Comparison of ENCODE assay signal across 24 cellular contexts in the genomic region with DNA sequence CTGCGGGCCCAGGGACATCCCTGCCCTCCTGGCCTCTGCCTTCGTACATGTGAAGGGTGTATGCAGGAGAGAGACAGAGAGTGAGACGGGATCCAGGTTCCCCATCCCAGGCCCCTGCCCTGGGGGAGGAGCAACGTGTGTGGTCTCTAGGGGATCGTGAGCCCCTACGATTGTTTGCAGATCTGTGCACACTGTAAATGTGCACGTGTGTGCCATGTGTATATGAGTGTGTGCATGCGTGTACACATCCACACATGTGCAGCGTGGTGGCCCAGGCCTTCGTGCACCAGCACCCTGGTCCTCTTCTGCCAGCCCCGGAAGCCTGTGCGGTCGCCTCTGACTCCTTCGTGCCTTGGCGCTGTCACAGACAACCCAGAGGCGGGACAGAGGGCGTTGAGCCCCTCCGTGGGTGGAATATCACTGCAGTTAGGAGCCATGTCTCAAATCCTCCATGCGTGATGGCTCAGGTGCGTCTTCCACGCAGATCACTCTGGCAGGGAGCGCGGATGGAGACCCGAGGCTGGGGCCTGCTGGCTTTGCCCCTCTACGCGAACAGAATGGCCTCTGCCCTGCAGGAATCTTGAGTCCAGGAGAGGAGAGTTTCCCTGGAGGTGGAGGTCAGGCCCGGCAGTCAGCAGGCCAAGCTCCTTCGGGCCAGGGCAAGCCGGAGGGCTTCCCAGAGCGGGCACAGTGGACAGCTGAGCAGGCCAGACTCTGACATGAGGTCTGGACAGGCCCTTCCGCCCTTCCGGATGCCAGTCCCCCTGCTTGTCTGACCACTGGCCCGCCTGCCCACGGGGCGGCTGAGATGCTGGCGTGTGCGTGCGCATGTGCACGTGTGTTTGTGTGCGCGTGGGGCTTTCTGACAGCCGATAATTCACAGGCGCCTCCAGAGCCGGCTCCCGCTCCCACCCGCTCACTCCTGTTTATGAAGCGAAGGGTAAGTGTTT.
DNase-seq lines count a peak whose midpoint lies in the region; ATAC-seq and TF ChIP-seq lines count a peak whose summit lies in the region.
"Had no signal": no experiment of that assay in that cellular context is flagged by ENCODE, and none has a peak within 500 bp of the region (broad histone marks: within the 10 kb centered on the region; RNA-seq: fewer than 3 reads in every experiment).

No MANE protein-coding gene starts in this region.

- H3K4me3 ChIP-seq in left ventricle myocardium inferior (no peak overlapping the region), neural progenitor cell (no peak overlapping the region)

- ATAC-seq in Right ventricle myocardium superior (ENCODE audit: poor library complexity): no peak
- ATAC-seq in T-helper 17 cell: no peak

- H3K27me3 ChIP-seq in left ventricle myocardium inferior (ENCODE audit: low read depth) (peaks cover 84% of the 10 kb centered on the region), neural progenitor cell (no peaks in the 10 kb centered on the region)

- H3K4me2 ChIP-seq in neural progenitor cell: no peak overlapping the region
- H3K4me2 ChIP-seq: KMS-11 had no signal

- H3K27me3 Mint-ChIP-seq in glutamatergic neuron (ENCODE audit: unreplicated experiment) (peaks cover 4% of the 10 kb centered on the region), neural progenitor cell (ENCODE audit: insufficient read depth, low read depth) (peaks cover 4% of the 10 kb centered on the region), T-helper 17 cell (peaks cover 30% of the 10 kb centered on the region)

- H3F3A ChIP-seq in neural progenitor cell (ENCODE audit: low read depth): no peaks in the 10 kb centered on the region

- DNase-seq in Right ventricle myocardium superior: peak; percentile 19
- no peak for DNase-seq in left ventricle myocardium inferior
- no peak for DNase-seq in glutamatergic neuron
- DNase-seq in neural progenitor cell (ENCODE audit: low spot score): no peak
- no peak for DNase-seq in head of caudate nucleus
- no peak for DNase-seq in T-helper 17 cell
- no peak for DNase-seq in amygdala (lab: John Stamatoyannopoulos, UW)
- no peak for DNase-seq in mesenteric fat pad (ENCODE audit: low spot score)
- DNase-seq: ACHN; BE2C; CD4-positive, alpha-beta T cell; DMS53; GOT3; NCI-H1048; NCI-H1694; NCI-H2029 treated with DMSO at 0.1 percent for 48 hours; NCI-H446 treated with DMSO at 0.1 percent for 48 hours; NCI-H526; NCI-H82; RPMI8226; SHP77 had no signal

- no peak for TF ChIP-seq CTCF in left ventricle myocardium inferior (IDR thresholded peaks at IDR 0.05; ENCODE audit: borderline replicate concordance)
- no peak for TF ChIP-seq CTCF in glutamatergic neuron (IDR thresholded peaks at IDR 0.05; ENCODE audit: partially characterized antibody, unreplicated experiment)
- TF ChIP-seq CTCF in neural progenitor cell (IDR thresholded peaks at IDR 0.05): no peak

- no peak overlapping the region for H2AFZ ChIP-seq in neural progenitor cell (replicated peaks)

- H3K4me1 ChIP-seq in left ventricle myocardium inferior (no peaks in the 10 kb centered on the region), neural progenitor cell (no peaks in the 10 kb centered on the region)
- H3K4me1 ChIP-seq: BE2C had no signal

- H3K9me3 ChIP-seq in left ventricle myocardium inferior (replicated peaks) (peaks cover under 1% of the 10 kb centered on the region), neural progenitor cell (ENCODE audit: low read depth) (no peaks in the 10 kb centered on the region), T-helper 17 cell (ENCODE audit: control insufficient read depth, low read length, poor library complexity, severe bottlenecking) (no peaks in the 10 kb centered on the region)
- H3K9me3 ChIP-seq: BE2C had no signal

- H3K79me2 ChIP-seq in neural progenitor cell (ENCODE audit: low read depth): no peaks in the 10 kb centered on the region

- H3K4me1 Mint-ChIP-seq in glutamatergic neuron (ENCODE audit: low read depth, unreplicated experiment) (peaks cover 10% of the 10 kb centered on the region), neural progenitor cell (peaks cover 6% of the 10 kb centered on the region), T-helper 17 cell (no peaks in the 10 kb centered on the region)
- H3K4me1 Mint-ChIP-seq: IgD-negative memory B cell had no signal

- H3K9ac ChIP-seq in neural progenitor cell: no peak overlapping the region
- H3K9ac ChIP-seq: KMS-11 had no signal

- no peaks in the 10 kb centered on the region for H3K36me3 Mint-ChIP-seq in glutamatergic neuron (ENCODE audit: unreplicated experiment)
- no peaks in the 10 kb centered on the region for H3K36me3 Mint-ChIP-seq in neural progenitor cell
- no peaks in the 10 kb centered on the region for H3K36me3 Mint-ChIP-seq in T-helper 17 cell (ENCODE audit: low read depth)
- H3K36me3 Mint-ChIP-seq: IgD-negative memory B cell had no signal

- H3K27ac Mint-ChIP-seq in glutamatergic neuron (ENCODE audit: unreplicated experiment): no peak overlapping the region
- H3K27ac Mint-ChIP-seq in neural progenitor cell: peak overlapping the region; percentile 46
- H3K27ac Mint-ChIP-seq in T-helper 17 cell: no peak overlapping the region
- H3K27ac Mint-ChIP-seq: CD4-positive, alpha-beta T cell; IgD-negative memory B cell had no signal

- H3K9me3 Mint-ChIP-seq in glutamatergic neuron (ENCODE audit: unreplicated experiment) (peaks cover 5% of the 10 kb centered on the region), neural progenitor cell (peaks cover 2% of the 10 kb centered on the region)
- H3K9me3 Mint-ChIP-seq: CD4-positive, alpha-beta T cell had no signal

- H3K36me3 ChIP-seq in left ventricle myocardium inferior (no peaks in the 10 kb centered on the region), neural progenitor cell (no peaks in the 10 kb centered on the region)
- H3K36me3 ChIP-seq: BE2C had no signal

- H3K4me3 Mint-ChIP-seq in glutamatergic neuron (ENCODE audit: unreplicated experiment) (peak overlapping the region; percentile 46), neural progenitor cell (no peak overlapping the region), T-helper 17 cell (no peak overlapping the region)
- H3K4me3 Mint-ChIP-seq: CD4-positive, alpha-beta T cell; IgD-negative memory B cell had no signal

- intact Hi-C loops in Right ventricle myocardium superior (cut with DNase I): no loop called here
- intact Hi-C loops in left ventricle myocardium inferior (cut with micrococcal nuclease): no loop called here
- intact Hi-C loops in head of caudate nucleus (cut with DNase I): no loop called here

- no peak overlapping the region for H3K27ac ChIP-seq in left ventricle myocardium inferior (replicated peaks)
- no peak overlapping the region for H3K27ac ChIP-seq in neural progenitor cell
- H3K27ac ChIP-seq: 22Rv1, KMS-11 had no signal

- H4K20me1 ChIP-seq in neural progenitor cell (ENCODE audit: low read depth): no peaks in the 10 kb centered on the region
